In the genomic region with DNA sequence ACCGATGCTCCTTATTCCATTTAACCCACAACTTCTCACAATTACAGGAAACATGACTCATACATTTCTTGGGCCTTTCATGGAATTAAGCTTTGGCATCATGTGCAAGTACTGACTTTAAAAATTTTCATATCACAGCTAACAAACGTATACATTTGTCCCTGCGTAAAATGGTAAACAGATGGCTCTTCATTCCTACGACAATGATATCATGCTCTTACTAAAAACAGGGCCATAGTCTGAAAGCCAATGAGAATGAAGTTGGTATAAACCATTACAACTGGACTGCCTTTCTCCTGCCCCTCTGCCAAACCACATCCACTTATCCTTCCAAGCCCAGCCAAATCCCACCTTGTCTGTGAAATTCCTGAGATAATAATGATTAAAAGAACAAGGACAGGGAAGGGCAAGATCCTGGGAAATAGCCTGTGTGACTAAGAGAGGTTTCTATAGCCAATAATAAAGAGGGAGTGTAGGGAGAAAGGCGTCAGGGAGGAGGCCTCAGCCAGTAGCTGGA, we compare ENCODE assay signal across 1 cellular context.
TF ChIP-seq lines count a peak whose summit lies in the region.

No MANE protein-coding gene starts in this region.

TF ChIP-seq in SK-N-SH treated with all-trans-retinoic acid at 6 μM for 48 hours, 23 proteins besides CTCF, POLR2A, EP300 and RAD21 (continued from another document):
- TF ChIP-seq, protein P1, sequence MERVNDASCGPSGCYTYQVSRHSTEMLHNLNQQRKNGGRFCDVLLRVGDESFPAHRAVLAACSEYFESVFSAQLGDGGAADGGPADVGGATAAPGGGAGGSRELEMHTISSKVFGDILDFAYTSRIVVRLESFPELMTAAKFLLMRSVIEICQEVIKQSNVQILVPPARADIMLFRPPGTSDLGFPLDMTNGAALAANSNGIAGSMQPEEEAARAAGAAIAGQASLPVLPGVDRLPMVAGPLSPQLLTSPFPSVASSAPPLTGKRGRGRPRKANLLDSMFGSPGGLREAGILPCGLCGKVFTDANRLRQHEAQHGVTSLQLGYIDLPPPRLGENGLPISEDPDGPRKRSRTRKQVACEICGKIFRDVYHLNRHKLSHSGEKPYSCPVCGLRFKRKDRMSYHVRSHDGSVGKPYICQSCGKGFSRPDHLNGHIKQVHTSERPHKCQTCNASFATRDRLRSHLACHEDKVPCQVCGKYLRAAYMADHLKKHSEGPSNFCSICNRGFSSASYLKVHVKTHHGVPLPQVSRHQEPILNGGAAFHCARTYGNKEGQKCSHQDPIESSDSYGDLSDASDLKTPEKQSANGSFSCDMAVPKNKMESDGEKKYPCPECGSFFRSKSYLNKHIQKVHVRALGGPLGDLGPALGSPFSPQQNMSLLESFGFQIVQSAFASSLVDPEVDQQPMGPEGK (CRISPR knock-in tag; IDR thresholded peaks at IDR 0.05; ENCODE audit: borderline replicate concordance), result no peak
- TF ChIP-seq TSHZ2 (CRISPR knock-in tag; IDR thresholded peaks at IDR 0.05) (no peak), ISL1 (CRISPR knock-in tag; IDR thresholded peaks at IDR 0.05) (no peak), SNAI2 (CRISPR knock-in tag; IDR thresholded peaks at IDR 0.05) (no peak), ZNF565 (CRISPR knock-in tag; conservative IDR thresholded peaks at IDR 0.05; ENCODE audit: low read depth) (no peak), ZC3H10 (CRISPR knock-in tag; IDR thresholded peaks at IDR 0.05) (no peak), ESRRG (CRISPR knock-in tag; IDR thresholded peaks at IDR 0.05) (no peak), CREB5 (CRISPR knock-in tag; IDR thresholded peaks at IDR 0.05; ENCODE audit: low read depth) (no peak), TCF4 (CRISPR knock-in tag; IDR thresholded peaks at IDR 0.05; ENCODE audit: borderline replicate concordance) (no peak), PPARA (CRISPR knock-in tag; IDR thresholded peaks at IDR 0.05; ENCODE audit: borderline replicate concordance) (no peak), ZNF70 (CRISPR knock-in tag; IDR thresholded peaks at IDR 0.05) (no peak), OSR1 (CRISPR knock-in tag; IDR thresholded peaks at IDR 0.05) (no peak), TOX (CRISPR knock-in tag; IDR thresholded peaks at IDR 0.05; ENCODE audit: borderline replicate concordance) (no peak), ZFP3 (CRISPR knock-in tag; IDR thresholded peaks at IDR 0.05) (no peak)
- TF ChIP-seq, protein P2, sequence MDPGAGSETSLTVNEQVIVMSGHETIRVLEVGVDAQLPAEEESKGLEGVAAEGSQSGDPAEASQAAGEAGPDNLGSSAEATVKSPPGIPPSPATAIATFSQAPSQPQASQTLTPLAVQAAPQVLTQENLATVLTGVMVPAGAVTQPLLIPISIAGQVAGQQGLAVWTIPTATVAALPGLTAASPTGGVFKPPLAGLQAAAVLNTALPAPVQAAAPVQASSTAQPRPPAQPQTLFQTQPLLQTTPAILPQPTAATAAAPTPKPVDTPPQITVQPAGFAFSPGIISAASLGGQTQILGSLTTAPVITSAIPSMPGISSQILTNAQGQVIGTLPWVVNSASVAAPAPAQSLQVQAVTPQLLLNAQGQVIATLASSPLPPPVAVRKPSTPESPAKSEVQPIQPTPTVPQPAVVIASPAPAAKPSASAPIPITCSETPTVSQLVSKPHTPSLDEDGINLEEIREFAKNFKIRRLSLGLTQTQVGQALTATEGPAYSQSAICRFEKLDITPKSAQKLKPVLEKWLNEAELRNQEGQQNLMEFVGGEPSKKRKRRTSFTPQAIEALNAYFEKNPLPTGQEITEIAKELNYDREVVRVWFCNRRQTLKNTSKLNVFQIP (CRISPR knock-in tag; IDR thresholded peaks at IDR 0.05; ENCODE audit: borderline replicate concordance, low read depth), result no peak
- TF ChIP-seq, protein P3, sequence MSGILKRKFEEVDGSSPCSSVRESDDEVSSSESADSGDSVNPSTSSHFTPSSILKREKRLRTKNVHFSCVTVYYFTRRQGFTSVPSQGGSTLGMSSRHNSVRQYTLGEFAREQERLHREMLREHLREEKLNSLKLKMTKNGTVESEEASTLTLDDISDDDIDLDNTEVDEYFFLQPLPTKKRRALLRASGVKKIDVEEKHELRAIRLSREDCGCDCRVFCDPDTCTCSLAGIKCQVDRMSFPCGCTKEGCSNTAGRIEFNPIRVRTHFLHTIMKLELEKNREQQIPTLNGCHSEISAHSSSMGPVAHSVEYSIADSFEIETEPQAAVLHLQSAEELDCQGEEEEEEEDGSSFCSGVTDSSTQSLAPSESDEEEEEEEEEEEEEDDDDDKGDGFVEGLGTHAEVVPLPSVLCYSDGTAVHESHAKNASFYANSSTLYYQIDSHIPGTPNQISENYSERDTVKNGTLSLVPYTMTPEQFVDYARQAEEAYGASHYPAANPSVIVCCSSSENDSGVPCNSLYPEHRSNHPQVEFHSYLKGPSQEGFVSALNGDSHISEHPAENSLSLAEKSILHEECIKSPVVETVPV (CRISPR knock-in tag; IDR thresholded peaks at IDR 0.05), result no peak
